In the genomic region with DNA sequence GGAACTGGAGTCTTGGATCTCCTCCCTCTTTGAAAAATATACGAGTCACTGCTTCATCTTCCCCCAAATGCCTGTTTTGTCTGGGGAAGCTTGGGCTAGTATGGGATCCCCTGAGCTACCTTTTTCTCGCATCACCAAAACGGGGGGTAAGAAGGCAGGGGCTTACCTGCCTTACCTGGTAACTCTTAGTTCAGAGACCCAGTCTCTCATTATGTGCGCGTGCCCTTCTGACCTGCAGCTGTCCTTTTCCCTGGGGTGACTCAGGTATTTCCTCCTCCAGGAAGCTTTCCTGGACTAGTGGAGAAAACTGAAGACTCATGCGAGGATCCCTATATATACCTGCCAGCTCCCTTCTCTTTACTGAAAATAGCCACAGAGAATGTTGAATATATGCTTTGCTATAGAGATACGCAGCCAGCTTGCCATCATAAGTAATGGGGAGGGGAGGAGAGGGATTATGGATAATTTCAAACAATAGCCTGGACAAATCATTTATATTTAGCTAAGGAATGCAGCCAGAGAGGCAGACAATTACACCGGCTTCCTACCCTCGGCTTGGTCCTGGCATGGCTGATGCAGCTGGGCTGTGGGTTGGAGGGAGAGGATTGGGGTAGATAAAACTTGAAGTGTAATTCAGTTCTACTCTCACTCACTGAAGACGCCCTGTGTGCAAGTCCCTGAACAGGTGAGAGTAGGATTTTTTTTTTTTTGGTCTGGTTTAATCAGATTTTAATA, we compare ENCODE assay signal across 1 cellular context.
TF ChIP-seq lines count a peak whose summit lies in the region.

No MANE protein-coding gene starts in this region.

TF ChIP-seq in GM23338, 12 proteins besides CTCF, POLR2A, EP300 and RAD21 (continued from another document):
- TF ChIP-seq, protein P1, sequence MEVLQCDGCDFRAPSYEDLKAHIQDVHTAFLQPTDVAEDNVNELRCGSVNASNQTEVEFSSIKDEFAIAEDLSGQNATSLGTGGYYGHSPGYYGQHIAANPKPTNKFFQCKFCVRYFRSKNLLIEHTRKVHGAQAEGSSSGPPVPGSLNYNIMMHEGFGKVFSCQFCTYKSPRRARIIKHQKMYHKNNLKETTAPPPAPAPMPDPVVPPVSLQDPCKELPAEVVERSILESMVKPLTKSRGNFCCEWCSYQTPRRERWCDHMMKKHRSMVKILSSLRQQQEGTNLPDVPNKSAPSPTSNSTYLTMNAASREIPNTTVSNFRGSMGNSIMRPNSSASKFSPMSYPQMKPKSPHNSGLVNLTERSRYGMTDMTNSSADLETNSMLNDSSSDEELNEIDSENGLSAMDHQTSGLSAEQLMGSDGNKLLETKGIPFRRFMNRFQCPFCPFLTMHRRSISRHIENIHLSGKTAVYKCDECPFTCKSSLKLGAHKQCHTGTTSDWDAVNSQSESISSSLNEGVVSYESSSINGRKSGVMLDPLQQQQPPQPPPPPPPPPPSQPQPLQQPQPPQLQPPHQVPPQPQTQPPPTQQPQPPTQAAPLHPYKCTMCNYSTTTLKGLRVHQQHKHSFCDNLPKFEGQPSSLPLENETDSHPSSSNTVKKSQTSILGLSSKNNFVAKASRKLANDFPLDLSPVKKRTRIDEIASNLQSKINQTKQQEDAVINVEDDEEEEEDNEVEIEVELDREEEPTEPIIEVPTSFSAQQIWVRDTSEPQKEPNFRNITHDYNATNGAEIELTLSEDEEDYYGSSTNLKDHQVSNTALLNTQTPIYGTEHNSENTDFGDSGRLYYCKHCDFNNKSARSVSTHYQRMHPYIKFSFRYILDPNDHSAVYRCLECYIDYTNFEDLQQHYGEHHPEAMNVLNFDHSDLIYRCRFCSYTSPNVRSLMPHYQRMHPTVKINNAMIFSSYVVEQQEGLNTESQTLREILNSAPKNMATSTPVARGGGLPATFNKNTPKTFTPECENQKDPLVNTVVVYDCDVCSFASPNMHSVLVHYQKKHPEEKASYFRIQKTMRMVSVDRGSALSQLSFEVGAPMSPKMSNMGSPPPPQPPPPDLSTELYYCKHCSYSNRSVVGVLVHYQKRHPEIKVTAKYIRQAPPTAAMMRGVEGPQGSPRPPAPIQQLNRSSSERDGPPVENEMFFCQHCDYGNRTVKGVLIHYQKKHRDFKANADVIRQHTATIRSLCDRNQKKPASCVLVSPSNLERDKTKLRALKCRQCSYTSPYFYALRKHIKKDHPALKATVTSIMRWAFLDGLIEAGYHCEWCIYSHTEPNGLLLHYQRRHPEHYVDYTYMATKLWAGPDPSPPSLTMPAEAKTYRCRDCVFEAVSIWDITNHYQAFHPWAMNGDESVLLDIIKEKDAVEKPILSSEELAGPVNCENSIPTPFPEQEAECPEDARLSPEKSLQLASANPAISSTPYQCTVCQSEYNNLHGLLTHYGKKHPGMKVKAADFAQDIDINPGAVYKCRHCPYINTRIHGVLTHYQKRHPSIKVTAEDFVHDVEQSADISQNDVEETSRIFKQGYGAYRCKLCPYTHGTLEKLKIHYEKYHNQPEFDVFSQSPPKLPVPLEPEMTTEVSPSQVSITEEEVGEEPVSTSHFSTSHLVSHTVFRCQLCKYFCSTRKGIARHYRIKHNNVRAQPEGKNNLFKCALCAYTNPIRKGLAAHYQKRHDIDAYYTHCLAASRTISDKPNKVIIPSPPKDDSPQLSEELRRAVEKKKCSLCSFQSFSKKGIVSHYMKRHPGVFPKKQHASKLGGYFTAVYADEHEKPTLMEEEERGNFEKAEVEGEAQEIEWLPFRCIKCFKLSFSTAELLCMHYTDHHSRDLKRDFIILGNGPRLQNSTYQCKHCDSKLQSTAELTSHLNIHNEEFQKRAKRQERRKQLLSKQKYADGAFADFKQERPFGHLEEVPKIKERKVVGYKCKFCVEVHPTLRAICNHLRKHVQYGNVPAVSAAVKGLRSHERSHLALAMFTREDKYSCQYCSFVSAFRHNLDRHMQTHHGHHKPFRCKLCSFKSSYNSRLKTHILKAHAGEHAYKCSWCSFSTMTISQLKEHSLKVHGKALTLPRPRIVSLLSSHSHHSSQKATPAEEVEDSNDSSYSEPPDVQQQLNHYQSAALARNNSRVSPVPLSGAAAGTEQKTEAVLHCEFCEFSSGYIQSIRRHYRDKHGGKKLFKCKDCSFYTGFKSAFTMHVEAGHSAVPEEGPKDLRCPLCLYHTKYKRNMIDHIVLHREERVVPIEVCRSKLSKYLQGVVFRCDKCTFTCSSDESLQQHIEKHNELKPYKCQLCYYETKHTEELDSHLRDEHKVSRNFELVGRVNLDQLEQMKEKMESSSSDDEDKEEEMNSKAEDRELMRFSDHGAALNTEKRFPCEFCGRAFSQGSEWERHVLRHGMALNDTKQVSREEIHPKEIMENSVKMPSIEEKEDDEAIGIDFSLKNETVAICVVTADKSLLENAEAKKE (CRISPR knock-in tag; IDR thresholded peaks at IDR 0.05): no peak
- no peak for TF ChIP-seq STAT1 (IDR thresholded peaks at IDR 0.05; ENCODE audit: unreplicated experiment)
- no peak for TF ChIP-seq ZNF331 (CRISPR knock-in tag; IDR thresholded peaks at IDR 0.05; ENCODE audit: low read depth)
- TF ChIP-seq EZH2 (IDR thresholded peaks at IDR 0.05; ENCODE audit: low read depth, unreplicated experiment): no peak
- TF ChIP-seq, protein P2, sequence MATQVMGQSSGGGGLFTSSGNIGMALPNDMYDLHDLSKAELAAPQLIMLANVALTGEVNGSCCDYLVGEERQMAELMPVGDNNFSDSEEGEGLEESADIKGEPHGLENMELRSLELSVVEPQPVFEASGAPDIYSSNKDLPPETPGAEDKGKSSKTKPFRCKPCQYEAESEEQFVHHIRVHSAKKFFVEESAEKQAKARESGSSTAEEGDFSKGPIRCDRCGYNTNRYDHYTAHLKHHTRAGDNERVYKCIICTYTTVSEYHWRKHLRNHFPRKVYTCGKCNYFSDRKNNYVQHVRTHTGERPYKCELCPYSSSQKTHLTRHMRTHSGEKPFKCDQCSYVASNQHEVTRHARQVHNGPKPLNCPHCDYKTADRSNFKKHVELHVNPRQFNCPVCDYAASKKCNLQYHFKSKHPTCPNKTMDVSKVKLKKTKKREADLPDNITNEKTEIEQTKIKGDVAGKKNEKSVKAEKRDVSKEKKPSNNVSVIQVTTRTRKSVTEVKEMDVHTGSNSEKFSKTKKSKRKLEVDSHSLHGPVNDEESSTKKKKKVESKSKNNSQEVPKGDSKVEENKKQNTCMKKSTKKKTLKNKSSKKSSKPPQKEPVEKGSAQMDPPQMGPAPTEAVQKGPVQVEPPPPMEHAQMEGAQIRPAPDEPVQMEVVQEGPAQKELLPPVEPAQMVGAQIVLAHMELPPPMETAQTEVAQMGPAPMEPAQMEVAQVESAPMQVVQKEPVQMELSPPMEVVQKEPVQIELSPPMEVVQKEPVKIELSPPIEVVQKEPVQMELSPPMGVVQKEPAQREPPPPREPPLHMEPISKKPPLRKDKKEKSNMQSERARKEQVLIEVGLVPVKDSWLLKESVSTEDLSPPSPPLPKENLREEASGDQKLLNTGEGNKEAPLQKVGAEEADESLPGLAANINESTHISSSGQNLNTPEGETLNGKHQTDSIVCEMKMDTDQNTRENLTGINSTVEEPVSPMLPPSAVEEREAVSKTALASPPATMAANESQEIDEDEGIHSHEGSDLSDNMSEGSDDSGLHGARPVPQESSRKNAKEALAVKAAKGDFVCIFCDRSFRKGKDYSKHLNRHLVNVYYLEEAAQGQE (IDR thresholded peaks at IDR 0.05; ENCODE audit: unreplicated experiment): no peak
- no peak for TF ChIP-seq ZNF114 (CRISPR knock-in tag; IDR thresholded peaks at IDR 0.05)
- TF ChIP-seq JUNB (IDR thresholded peaks at IDR 0.05; ENCODE audit: unreplicated experiment): no peak
